In the genomic region with DNA sequence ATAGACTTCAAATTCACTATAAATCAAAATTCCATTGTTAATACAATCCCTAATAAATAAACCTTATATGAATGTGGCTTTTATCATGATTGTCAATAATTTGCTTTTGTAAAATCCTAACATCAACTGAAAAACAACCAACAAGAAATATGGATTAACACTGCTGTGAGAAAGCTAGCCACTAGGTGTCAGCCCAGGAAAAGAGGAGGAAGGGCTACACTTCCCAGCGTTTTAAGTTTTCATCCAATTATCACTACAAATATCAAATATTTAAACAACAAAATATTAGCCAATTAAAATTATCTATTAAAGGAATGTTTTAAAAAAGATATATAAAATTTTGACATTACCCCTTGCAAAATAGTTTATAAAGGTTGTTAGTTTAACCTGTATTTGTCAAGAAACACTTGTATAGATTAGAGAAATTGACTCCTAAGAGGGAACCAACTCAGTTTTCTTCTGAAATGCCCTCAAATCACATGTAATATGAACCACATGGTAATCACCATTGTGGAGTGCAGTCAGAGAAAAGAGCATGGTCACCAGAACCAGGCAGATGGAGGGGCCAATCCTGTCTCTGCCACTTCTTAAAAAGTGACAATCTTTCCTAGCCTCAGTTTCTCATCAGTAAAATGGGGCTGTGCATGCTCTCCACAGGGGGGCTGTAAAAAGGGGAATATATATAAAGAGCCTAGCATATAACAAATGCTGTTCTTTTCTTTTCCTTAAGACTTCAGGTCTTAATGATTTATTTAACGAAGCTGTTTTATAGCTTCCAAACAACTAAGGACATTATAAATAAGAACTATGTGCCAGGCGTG, we compare ENCODE assay signal across 8 cellular contexts.
A peak's percentile ranks its signal among the peaks of the same experiment; 100 is the strongest.
DNase-seq lines count a peak whose midpoint lies in the region; ATAC-seq and TF ChIP-seq lines count a peak whose summit lies in the region.

No MANE protein-coding gene starts in this region.

- H3K36me3 ChIP-seq in heart left ventricle: peaks cover 0 to 3% (median 0%) of the 10 kb centered on the region in 9 donors
- no peaks in the 10 kb centered on the region for H3K36me3 ChIP-seq in suprapubic skin

- no peaks in the 10 kb centered on the region for H3K27me3 Mint-ChIP-seq in activated naive CD8-positive, alpha-beta T cell treated with anti-CD3 and anti-CD28 coated beads, Interleukin-2, amount 50 U/mL, for 24 hours
- H3K27me3 Mint-ChIP-seq in activated naive CD8-positive, alpha-beta T cell treated with anti-CD3 and anti-CD28 coated beads for 36 hours: no peaks in the 10 kb centered on the region
- no peaks in the 10 kb centered on the region for H3K27me3 Mint-ChIP-seq in activated B cell treated with CpG ODN at 0.5 μM for 24 hours

- DNase-seq in activated naive CD8-positive, alpha-beta T cell treated with anti-CD3 and anti-CD28 coated beads, Interleukin-2, amount 50 U/mL, for 24 hours: peak; percentile 22
- no peak for DNase-seq in activated naive CD8-positive, alpha-beta T cell treated with anti-CD3 and anti-CD28 coated beads for 36 hours
- DNase-seq in NCI-H1092 treated with DMSO at 0.1 percent for 48 hours (lab: John Stamatoyannopoulos, UW) (peak; percentile 49), activated B cell treated with CpG ODN at 0.5 μM for 24 hours (no peak), heart left ventricle (no peak), suprapubic skin (ENCODE audit: low spot score in 2 of 2) (no peak), ecto neural progenitor cell (ENCODE audit: low spot score) (no peak)

- H3K4me3 Mint-ChIP-seq in activated naive CD8-positive, alpha-beta T cell treated with anti-CD3 and anti-CD28 coated beads, Interleukin-2, amount 50 U/mL, for 24 hours: no peak overlapping the region
- H3K4me3 Mint-ChIP-seq in activated naive CD8-positive, alpha-beta T cell treated with anti-CD3 and anti-CD28 coated beads for 36 hours: no peak overlapping the region
- no peak overlapping the region for H3K4me3 Mint-ChIP-seq in activated B cell treated with CpG ODN at 0.5 μM for 24 hours

- H3K27ac ChIP-seq in heart left ventricle (no peak overlapping the region), suprapubic skin (no peak overlapping the region)

- peaks cover 6% of the 10 kb centered on the region for H3K36me3 Mint-ChIP-seq in activated naive CD8-positive, alpha-beta T cell treated with anti-CD3 and anti-CD28 coated beads, Interleukin-2, amount 50 U/mL, for 24 hours (ENCODE audit: low read depth)
- H3K36me3 Mint-ChIP-seq in activated naive CD8-positive, alpha-beta T cell treated with anti-CD3 and anti-CD28 coated beads for 36 hours: peaks cover 11% of the 10 kb centered on the region
- H3K36me3 Mint-ChIP-seq in activated B cell treated with CpG ODN at 0.5 μM for 24 hours (ENCODE audit: low read depth): peaks cover 5% of the 10 kb centered on the region

- H3K4me3 ChIP-seq in heart left ventricle (no peak overlapping the region), suprapubic skin (no peak overlapping the region)

- WGBS in heart left ventricle, 4 donors: 62 to 68% (median 66%) methylated on average over 3 of the region's 3 CpGs
- WGBS in suprapubic skin: 64% methylated on average over 3 of the region's 3 CpGs

- ATAC-seq in activated naive CD8-positive, alpha-beta T cell treated with anti-CD3 and anti-CD28 coated beads, Interleukin-2, amount 50 U/mL, for 24 hours: no peak
- ATAC-seq in activated B cell treated with CpG ODN at 0.5 μM for 24 hours (ENCODE audit: low read depth) (no peak), heart left ventricle (peak in 1 of 4 donors; percentile 58), HG03039 (IDR thresholded peaks at IDR 0.05; ENCODE audit: unreplicated experiment) (no peak)

- no peak for TF ChIP-seq EP300 in suprapubic skin (IDR thresholded peaks at IDR 0.05)

- CTCF ChIA-PET in activated B cell treated with CpG ODN at 0.5 μM for 24 hours (lab: Charles Lee): interaction anchor here (1.1 to 5.7 kb wide), 6 partner anchors 10 to 993 kb away, joined by 3 to 57 read pairs (median 4); no protein-coding TSS in a partner anchor

- peaks cover 15% of the 10 kb centered on the region for H3K4me1 Mint-ChIP-seq in activated naive CD8-positive, alpha-beta T cell treated with anti-CD3 and anti-CD28 coated beads, Interleukin-2, amount 50 U/mL, for 24 hours
- H3K4me1 Mint-ChIP-seq in activated naive CD8-positive, alpha-beta T cell treated with anti-CD3 and anti-CD28 coated beads for 36 hours: peaks cover 11% of the 10 kb centered on the region
- no peaks in the 10 kb centered on the region for H3K4me1 Mint-ChIP-seq in activated B cell treated with CpG ODN at 0.5 μM for 24 hours

- intact Hi-C loops in activated B cell treated with CpG ODN at 0.5 μM for 24 hours (cut with micrococcal nuclease) (loop anchor here (1.0 to 10.0 kb wide), 6 partner anchors 421 to 992 kb away; no protein-coding TSS in a partner anchor), heart left ventricle (cut with DNase I) (loop anchor here (1.0 to 10.0 kb wide), 10 partner anchors 139 to 781 kb away; no protein-coding TSS in a partner anchor)

- H3K9me3 ChIP-seq in heart left ventricle (no peaks in the 10 kb centered on the region), suprapubic skin (no peaks in the 10 kb centered on the region)

- peak; percentile 70 for TF ChIP-seq CTCF in activated B cell treated with CpG ODN at 0.5 μM for 24 hours (IDR thresholded peaks at IDR 0.05)
- peak; percentile 63 to 91 (median 82) for TF ChIP-seq CTCF in heart left ventricle (IDR thresholded peaks at IDR 0.05)
- TF ChIP-seq CTCF in suprapubic skin (IDR thresholded peaks at IDR 0.05): peak; percentile 43 to 76

- TF ChIP-seq POLR2A in heart left ventricle (IDR thresholded peaks at IDR 0.05) (no peak), suprapubic skin (IDR thresholded peaks at IDR 0.05) (no peak)

- POLR2A ChIA-PET in activated B cell treated with CpG ODN at 0.5 μM for 24 hours (lab: Charles Lee): interaction anchor here (0.6 to 1.1 kb wide), 2 partner anchors 497 to 586 kb away, joined by 3 to 11 read pairs; no protein-coding TSS in a partner anchor

- H3K27me3 ChIP-seq in heart left ventricle (no peaks in the 10 kb centered on the region), suprapubic skin (no peaks in the 10 kb centered on the region)

- H3K27ac Mint-ChIP-seq in activated naive CD8-positive, alpha-beta T cell treated with anti-CD3 and anti-CD28 coated beads, Interleukin-2, amount 50 U/mL, for 24 hours: no peak overlapping the region
- H3K27ac Mint-ChIP-seq in activated naive CD8-positive, alpha-beta T cell treated with anti-CD3 and anti-CD28 coated beads for 36 hours: no peak overlapping the region
- no peak overlapping the region for H3K27ac Mint-ChIP-seq in activated B cell treated with CpG ODN at 0.5 μM for 24 hours

- H3K4me1 ChIP-seq in heart left ventricle (peaks cover 0 to 9% (median 0%) of the 10 kb centered on the region in 12 donors), suprapubic skin (no peaks in the 10 kb centered on the region)

- no peaks in the 10 kb centered on the region for H3K9me3 Mint-ChIP-seq in activated naive CD8-positive, alpha-beta T cell treated with anti-CD3 and anti-CD28 coated beads, Interleukin-2, amount 50 U/mL, for 24 hours
- no peaks in the 10 kb centered on the region for H3K9me3 Mint-ChIP-seq in activated naive CD8-positive, alpha-beta T cell treated with anti-CD3 and anti-CD28 coated beads for 36 hours
- no peaks in the 10 kb centered on the region for H3K9me3 Mint-ChIP-seq in activated B cell treated with CpG ODN at 0.5 μM for 24 hours

Comparison
In these comparisons a context has a peak if more than half of its experiments do, and no peak if none do; other contexts are left out.
1. DNase-seq: peak in activated naive CD8-positive, alpha-beta T cell treated with anti-CD3 and anti-CD28 coated beads, Interleukin-2, amount 50 U/mL, for 24 hours (single experiment) and NCI-H1092 treated with DMSO at 0.1 percent for 48 hours (single experiment); none in activated naive CD8-positive, alpha-beta T cell treated with anti-CD3 and anti-CD28 coated beads for 36 hours (single experiment), activated B cell treated with CpG ODN at 0.5 μM for 24 hours (single experiment), heart left ventricle (0 of 5), suprapubic skin (0 of 2) and ecto neural progenitor cell (single experiment).
2. Peak in every context shown above with its lines, with median percentiles within 50 percentile points of each other: CTCF ChIP-seq.